In genomic region chr4:45530498-45530897, GRCh38 we compare ENCODE assay signal across 3 cellular contexts.
"Had no signal": no experiment of that assay in that cellular context is flagged by ENCODE, and none has a peak within 500 bp of the region (broad histone marks: within the 10 kb centered on the region; RNA-seq: fewer than 3 reads in every experiment).

No MANE protein-coding gene starts in this region.

- H3K4me3 ChIP-seq: GM12878 had no signal

- DNase-seq: GDM1, GF-D8 had no signal

- ATAC-seq: GM12878 had no signal
